ENCODE assay signal across 8 cellular contexts in the genomic region with DNA sequence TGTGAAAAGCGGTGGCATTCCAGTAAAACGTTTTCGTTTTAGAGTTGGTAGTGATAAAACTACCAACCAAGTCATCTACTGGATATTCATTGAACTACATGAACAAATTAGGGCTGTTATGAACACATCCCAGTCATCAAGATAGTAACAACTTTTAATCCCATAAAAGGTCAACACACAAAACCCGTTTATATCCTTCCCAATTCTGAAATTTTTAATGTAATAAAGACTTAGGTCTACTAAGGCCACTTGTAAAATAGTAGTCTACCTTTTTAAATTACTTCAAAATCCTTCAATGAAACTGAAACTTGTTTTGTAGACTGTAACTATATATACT. TPM values are rescaled to one million over a fixed set of nuclear protein-coding genes. Genes with fewer than 3 reads are reported as not detected.
A peak's percentile ranks its signal among the peaks of the same experiment; 100 is the strongest.
DNase-seq lines count a peak whose midpoint lies in the region; ATAC-seq and TF ChIP-seq lines count a peak whose summit lies in the region.

No MANE protein-coding gene starts in this region.

- no peaks in the 10 kb centered on the region for H3K27me3 ChIP-seq in AG04450 (ENCODE audit: control insufficient read depth, insufficient read depth, low read length)
- H3K27me3 ChIP-seq in HUES64 (ENCODE audit: insufficient read depth, low read length) = peaks cover 5% of the 10 kb centered on the region; the same call in 1 of the 2 replicates
- H3K27me3 ChIP-seq in mucosa of rectum (ENCODE audit: control insufficient read depth in 2 of 2, insufficient read depth in 2 of 2, low read length in 2 of 2) = no peaks in the 10 kb centered on the region

- peak overlapping the region; percentile 87 for H3K4me3 ChIP-seq in AG04450 (ENCODE audit: low read depth, low read length)
- peak overlapping the region; percentile 78 for H3K4me3 ChIP-seq in HUES64 (ENCODE audit: low read length)
- peak overlapping the region; percentile 78 for H3K4me3 ChIP-seq in astrocyte of the cerebellum (ENCODE audit: low read depth, low read length)
- H3K4me3 ChIP-seq in mucosa of rectum (ENCODE audit: low read length in 2 of 2) = peak overlapping the region; percentile 93 to 97

- H3K36me3 ChIP-seq in HUES64 (ENCODE audit: insufficient read depth, low read length) (peaks cover 23% of the 10 kb centered on the region), mucosa of rectum (ENCODE audit: control insufficient read depth in 2 of 2, insufficient read depth in 2 of 2, low read length in 2 of 2) (no peaks in the 10 kb centered on the region)

- WGBS in HUES64 = 100% methylated on average over 1 of the region's 4 CpGs

- ATAC-seq in GM18517 (IDR thresholded peaks at IDR 0.05; ENCODE audit: unreplicated experiment) = no peak
- no peak for ATAC-seq in HG03196 (IDR thresholded peaks at IDR 0.05; ENCODE audit: unreplicated experiment)

- DNase-seq in AG04450 (ENCODE audit: low read depth, low spot score) (no peak), astrocyte of the cerebellum (ENCODE audit: low read depth) (no peak), globus pallidus (ENCODE audit: low spot score) (no peak), AG20443 (ENCODE audit: low spot score) (no peak)

- H3K9ac ChIP-seq in HUES64 (ENCODE audit: low read depth, low read length) (peak overlapping the region; percentile 87; the same call in 1 of the 2 replicates), mucosa of rectum (ENCODE audit: low read depth in 1 of 2, low read length in 2 of 2) (peak overlapping the region; percentile 89 to 91)

- H3K9me3 ChIP-seq in AG04450 (ENCODE audit: control insufficient read depth, insufficient read depth, low read length) (no peaks in the 10 kb centered on the region), HUES64 (ENCODE audit: insufficient read depth, low read depth, low read length) (no peaks in the 10 kb centered on the region), mucosa of rectum (ENCODE audit: control insufficient read depth in 2 of 2, low read length in 2 of 2) (no peaks in the 10 kb centered on the region)

- CTCF ChIA-PET in AG04450 (lab: Charles Lee) = no interaction called here

- no peak for TF ChIP-seq CTCF in AG04450 (IDR thresholded peaks at IDR 0.05; ENCODE audit: low read depth, low read length)
- no peak for TF ChIP-seq CTCF in astrocyte of the cerebellum (IDR thresholded peaks at IDR 0.05; ENCODE audit: low read depth, low read length, missing control alignments)

- H3K4me1 ChIP-seq in HUES64 (ENCODE audit: insufficient read depth, low read length) (peaks cover 15% of the 10 kb centered on the region), mucosa of rectum (ENCODE audit: control insufficient read depth in 2 of 2, insufficient read depth in 2 of 2, low read length in 2 of 2) (peaks cover 11 to 14% of the 10 kb centered on the region in 2 donors)

- POLR2A ChIA-PET in AG04450 (lab: Yijun Ruan, JAX) = interaction anchor here (0.6 kb wide), 1 partner anchor 994 kb away, joined by 5 read pairs; no protein-coding TSS in a partner anchor

- in situ Hi-C loops in astrocyte of the cerebellum (cut with HindIII; ENCODE audit: low sequenced_read_pairs) = no loop called here

- H3K27ac ChIP-seq in AG04450 (ENCODE audit: low read depth, low read length) = no peak overlapping the region
- no peak overlapping the region for H3K27ac ChIP-seq in HUES64 (ENCODE audit: low read depth, low read length)
- H3K27ac ChIP-seq in mucosa of rectum (ENCODE audit: low read depth in 2 of 2, low read length in 2 of 2) = peak overlapping the region in 1 of 2 donors; percentile 93

RNA-seq across cellular contexts. Expression of gene ATAD1, which starts 1.2 kb away (rescaled TPM):
- polyA plus RNA-seq in AG04450 (2011; rRNA removed) = 31.3 and 43.7 TPM in 2 replicates
- 15.3 and 32.2 TPM in 2 replicates for polyA minus RNA-seq in AG04450 (2011; rRNA and poly(A)+ RNA removed)
- 22.5 TPM for polyA plus RNA-seq in HUES64 (2013, experiment 1 of 2)
- 25.3 TPM for polyA plus RNA-seq in HUES64 (2013, experiment 2 of 2)

RNA-seq across cellular contexts. Expression of gene KLLN, which starts 46.5 kb away (rescaled TPM):
- 0.51 and 0.58 TPM in 2 replicates for polyA plus RNA-seq in AG04450 (2011; rRNA removed)
- polyA minus RNA-seq in AG04450 (2011; rRNA and poly(A)+ RNA removed) = 0.74 and 1.4 TPM in 2 replicates
- 0.35 TPM for polyA plus RNA-seq in HUES64 (2013, experiment 1 of 2)
- 0.32 TPM for polyA plus RNA-seq in HUES64 (2013, experiment 2 of 2)

RNA-seq across cellular contexts. Expression of gene PTEN, which starts 46.6 kb away (rescaled TPM):
- polyA plus RNA-seq in AG04450 (2011; rRNA removed) = 68.7 and 96.1 TPM in 2 replicates
- 84.4 and 169 TPM in 2 replicates for polyA minus RNA-seq in AG04450 (2011; rRNA and poly(A)+ RNA removed)
- 22.1 TPM for polyA plus RNA-seq in HUES64 (2013, experiment 1 of 2)
- 27.3 TPM for polyA plus RNA-seq in HUES64 (2013, experiment 2 of 2)
